26 cellular contexts compared by ENCODE assay signal in genomic region chr11:69409812-69410645, GRCh38.
DNase-seq lines count a peak whose midpoint lies in the region; ATAC-seq, FAIRE-seq and TF ChIP-seq lines count a peak whose summit lies in the region.
"Had no signal": no experiment of that assay in that cellular context is flagged by ENCODE, and none has a peak within 500 bp of the region (broad histone marks: within the 10 kb centered on the region; RNA-seq: fewer than 3 reads in every experiment).

No MANE protein-coding gene starts in this region.

- intact Hi-C loops in cardiac septum (cut with DNase I) (no loop called here), left ventricle myocardium inferior (cut with micrococcal nuclease) (no loop called here), PC-3 (cut with micrococcal nuclease) (no loop called here), spleen (cut with DNase I; ENCODE audit: low total_unique reads) (no loop called here)

- BruUV-seq in PC-3 (replicated peaks; lab: Mats Ljungman, UMichigan): no TSS peak

- no peak overlapping the region for H3K56ac ChIP-seq in H1 (replicated peaks; ENCODE audit: insufficient read length, low read depth, low read length)

- H3F3A ChIP-seq in PC-3 (ENCODE audit: low read length, unreplicated experiment): peaks cover 5% of the 10 kb centered on the region

- TF ChIP-seq CTCF in left ventricle myocardium inferior (IDR thresholded peaks at IDR 0.05; ENCODE audit: borderline replicate concordance): no peak
- no peak for TF ChIP-seq CTCF in PC-3 (conservative IDR thresholded peaks at IDR 0.05; ENCODE audit: low read depth, low read length)
- TF ChIP-seq CTCF in H1 (IDR thresholded peaks at IDR 0.05; ENCODE audit: control extremely low read depth in 1 of 3, insufficient read depth in 1 of 3, low read depth in 1 of 3, low read length in 3 of 3): no peak
- no peak for TF ChIP-seq CTCF in spleen (IDR thresholded peaks at IDR 0.05 in 8 of 11, conservative IDR thresholded peaks at IDR 0.05 in 3 of 11)

- H3K9me3 ChIP-seq in left ventricle myocardium inferior (replicated peaks) (no peaks in the 10 kb centered on the region), PC-3 (ENCODE audit: low read length) (no peaks in the 10 kb centered on the region), H1 (ENCODE audit: insufficient read depth in 2 of 2, low read depth in 1 of 2, low read length in 1 of 2) (no peaks in the 10 kb centered on the region), spleen (peaks cover 0 to 2% (median 0%) of the 10 kb centered on the region in 8 donors)
- H3K9me3 ChIP-seq: ascending aorta, testis had no signal

- no peak overlapping the region for H2AFZ ChIP-seq in PC-3 (ENCODE audit: low read length)
- H2AFZ ChIP-seq in H1 (ENCODE audit: low read length): no peak overlapping the region

- H3K18ac ChIP-seq in H1 (ENCODE audit: extremely low read depth, low read length): no peak overlapping the region

- H2BK5ac ChIP-seq in H1 (ENCODE audit: low read depth, low read length): 0 out of 2 replicates have a peak overlapping the region, but pooled peaks have one; percentile 24

- 85% methylated on average over 12 of the region's 13 CpGs; no CpG with 5 or more reads in 1 of the 2 experiments for WGBS in H1 (ENCODE audit: extremely low coverage in 1 of 2, insufficient coverage in 1 of 2, insufficient read length in 1 of 2, insufficient replicate concordance in 2 of 2, low coverage in 1 of 2, low lambda C conversion rate in 2 of 2, missing lambda C conversion rate in 1 of 2), 2 experiments
- WGBS in spleen, 5 donors: 46 to 59% (median 56%) methylated on average over 12 to 13 of the region's 13 CpGs

- H2BK15ac ChIP-seq in H1 (ENCODE audit: low read length): no peak overlapping the region

- ATAC-seq in PC-3: 0 out of 2 replicates have a peak, but pooled peaks have one; percentile 33
- ATAC-seq: activated CD8-positive, alpha-beta T cell treated with anti-CD3 and anti-CD28 coated beads, Interleukin-2, amount 10 ng/mL, durations not matched to agents 7 days and 5 days; left ventricle myocardium superior; stimulated activated effector memory CD8-positive, alpha-beta T cell treated with anti-CD3 and anti-CD28 coated beads, Interleukin-12 subunit alpha, Interleukin-12 subunit beta, amount 100 ng/mL, for 72 hours had no signal

- H4K91ac ChIP-seq in H1 (replicated peaks; ENCODE audit: insufficient read length, low read length): no peak overlapping the region

- H2BK20ac ChIP-seq in H1 (ENCODE audit: low read length): no peak overlapping the region

- CTCF ChIA-PET in PC-3 (lab: Charles Lee): no interaction called here
- CTCF ChIA-PET in H1 (lab: Charles Lee; ENCODE audit: partially characterized antibody): interaction anchor here (0.6 to 1.5 kb wide), 3 partner anchors 9 to 1042 kb away, joined by 3 to 4 read pairs (median 3); no protein-coding TSS in a partner anchor

- TF ChIP-seq EP300 in H1 (IDR thresholded peaks at IDR 0.05; ENCODE audit: borderline replicate concordance in 1 of 2, low read depth in 2 of 2, low read length in 2 of 2): no peak

- H3K4me3 ChIP-seq in left ventricle myocardium inferior (no peak overlapping the region), PC-3 (ENCODE audit: low read length) (no peak overlapping the region), H1 (ENCODE audit: extremely low read depth in 1 of 4, insufficient read depth in 2 of 4, low read depth in 3 of 4, low read length in 4 of 4) (no peak overlapping the region), spleen (no peak overlapping the region)
- H3K4me3 ChIP-seq: ascending aorta, testis had no signal

- no peak overlapping the region for H3K23ac ChIP-seq in H1 (ENCODE audit: insufficient read length)

- TF ChIP-seq RAD21 in H1 (IDR thresholded peaks at IDR 0.05 in 1 of 2, conservative IDR thresholded peaks at IDR 0.05 in 1 of 2; ENCODE audit: low read depth in 2 of 2, low read length in 2 of 2): no peak

- H3K79me2 ChIP-seq in PC-3 (ENCODE audit: low read length) (no peaks in the 10 kb centered on the region), H1 (ENCODE audit: control insufficient read depth in 1 of 2, insufficient read depth in 2 of 2, low read length in 2 of 2) (no peaks in the 10 kb centered on the region)

- H3K4ac ChIP-seq in H1 (replicated peaks; ENCODE audit: insufficient read length, low read depth, low read length): no peak overlapping the region

- H3K4me2 ChIP-seq in PC-3 (ENCODE audit: low read length): 0 out of 2 replicates have a peak overlapping the region, but pooled peaks have one; percentile 11
- no peak overlapping the region for H3K4me2 ChIP-seq in H1 (ENCODE audit: insufficient read depth in 1 of 2, low read depth in 2 of 2, low read length in 2 of 2)

- H3K27me3 ChIP-seq in left ventricle myocardium inferior (ENCODE audit: low read depth) (no peaks in the 10 kb centered on the region), PC-3 (ENCODE audit: low read length) (no peaks in the 10 kb centered on the region), H1 (replicated peaks in 1 of 4; ENCODE audit: control insufficient read depth in 3 of 4, extremely low read depth in 1 of 4, insufficient read depth in 3 of 4, low read length in 3 of 4) (no peaks in the 10 kb centered on the region), spleen (replicated peaks in 1 of 7) (peaks cover 0 to 14% (median 0%) of the 10 kb centered on the region in 7 donors)
- H3K27me3 ChIP-seq: ascending aorta, testis had no signal

- H3K9ac ChIP-seq in PC-3 (ENCODE audit: low read length): no peak overlapping the region
- no peak overlapping the region for H3K9ac ChIP-seq in H1 (replicated peaks in 1 of 4; ENCODE audit: extremely low read depth in 1 of 4, low read depth in 3 of 4, low read length in 3 of 4)

- no peak overlapping the region for H4K5ac ChIP-seq in H1 (ENCODE audit: insufficient read length, low read depth, low read length)

- H3K4me1 ChIP-seq in left ventricle myocardium inferior (peaks cover 13% of the 10 kb centered on the region), PC-3 (ENCODE audit: insufficient read depth, low read length) (peaks cover 21% of the 10 kb centered on the region), H1 (replicated peaks in 1 of 4; ENCODE audit: control insufficient read depth in 3 of 4, insufficient read depth in 4 of 4, low read length in 3 of 4) (no peaks in the 10 kb centered on the region), spleen (peaks cover 0 to 16% (median 9%) of the 10 kb centered on the region in 6 donors)
- H3K4me1 ChIP-seq: testis had no signal

- POLR2A ChIA-PET in PC-3 (lab: Charles Lee; ENCODE audit: unreplicated experiment) (interaction anchor here (0.6 kb wide), 1 partner anchor 81 kb away, joined by 3 read pairs; no protein-coding TSS in a partner anchor), H1 (lab: Charles Lee; ENCODE audit: partially characterized antibody) (interaction anchor here (0.8 to 1.1 kb wide), 2 partner anchors 9 to 33 kb away, joined by 3 read pairs; no protein-coding TSS in a partner anchor)

- no peak overlapping the region for H3K14ac ChIP-seq in H1 (ENCODE audit: insufficient read length)

- H3K9me2 ChIP-seq in PC-3 (replicated peaks; ENCODE audit: low read length): no peaks in the 10 kb centered on the region

- no peaks in the 10 kb centered on the region for H3K23me2 ChIP-seq in H1 (ENCODE audit: low read depth, low read length)

- H4K8ac ChIP-seq in H1 (ENCODE audit: extremely low read depth, insufficient read depth, low read length): no peak overlapping the region

- H3K27ac ChIP-seq in left ventricle myocardium inferior (replicated peaks): no peak overlapping the region
- H3K27ac ChIP-seq in PC-3 (ENCODE audit: low read length): no peak overlapping the region
- no peak overlapping the region for H3K27ac ChIP-seq in H1 (ENCODE audit: low read depth, low read length)
- no peak overlapping the region for H3K27ac ChIP-seq in spleen
- H3K27ac ChIP-seq: ascending aorta, epithelial cell of prostate, testis, WERI-Rb-1 had no signal

- DNase-seq in cardiac septum (ENCODE audit: low spot score): peak; percentile 58
- DNase-seq in left ventricle myocardium inferior: no peak
- DNase-seq in PC-3: no peak
- no peak for DNase-seq in H1 (ENCODE audit: low read depth in 1 of 2, low spot score in 2 of 2)
- DNase-seq in spleen: peak; percentile 28
- no peak for DNase-seq in cerebellar cortex (ENCODE audit: low spot score)
- DNase-seq in DMS53 treated with DMSO at 0.1 percent for 48 hours (lab: John Stamatoyannopoulos, UW; ENCODE audit: unreplicated experiment): no peak
- DNase-seq in MV-4-11 (lab: John Stamatoyannopoulos, UW): no peak
- DNase-seq: activated CD8-positive, alpha-beta T cell treated with anti-CD3 and anti-CD28 coated beads, Interleukin-2, amount 10 ng/mL, durations not matched to agents 7 days and 5 days; activated naive CD4-positive, alpha-beta T cell; activated T-cell treated with anti-CD3 and anti-CD28 coated beads, Interleukin-2, amount 50 U/mL, for 1 hour; CD4-positive, alpha-beta memory T cell; Karpas-422; left ventricle myocardium superior; NCI-H1092; NCI-H2029 treated with DMSO at 0.1 percent for 48 hours; NCI-H345; NCI-H82; nephron progenitor cell; SIG-M5; stimulated activated CD4-positive, alpha-beta T cell treated with anti-CD3 and anti-CD28 coated beads, Interleukin-1b, Interleukin-23, amount 100 ng/mL, for 48 hours; testis; WERI-Rb-1 had no signal

- no peaks in the 10 kb centered on the region for H3K79me1 ChIP-seq in H1 (ENCODE audit: low read depth, low read length)

- no peak for FAIRE-seq in H1 (lab: Jason Lieb, UNC)

- H2AK5ac ChIP-seq in H1 (ENCODE audit: low read depth, low read length): no peak overlapping the region

- H2BK12ac ChIP-seq in H1 (ENCODE audit: low read depth, low read length): peak overlapping the region; percentile 39; the same call in 1 of the 2 replicates

- TF ChIP-seq POLR2A in H1 (IDR thresholded peaks at IDR 0.05; ENCODE audit: control extremely low read depth in 1 of 2, low read depth in 2 of 2, low read length in 2 of 2) (no peak), spleen (IDR thresholded peaks at IDR 0.05) (no peak)

- no peaks in the 10 kb centered on the region for H3K36me3 ChIP-seq in left ventricle myocardium inferior
- no peaks in the 10 kb centered on the region for H3K36me3 ChIP-seq in PC-3 (ENCODE audit: low read depth, low read length)
- no peaks in the 10 kb centered on the region for H3K36me3 ChIP-seq in H1 (ENCODE audit: control insufficient read depth in 2 of 4, insufficient read depth in 4 of 4, low read length in 3 of 4)
- no peaks in the 10 kb centered on the region for H3K36me3 ChIP-seq in spleen
- H3K36me3 ChIP-seq: ascending aorta, WERI-Rb-1 had no signal

- no peak overlapping the region for H2BK120ac ChIP-seq in H1 (replicated peaks; ENCODE audit: low read depth, low read length)

- H4K20me1 ChIP-seq in PC-3 (ENCODE audit: low read length) (no peaks in the 10 kb centered on the region), H1 (replicated peaks in 1 of 2; ENCODE audit: control insufficient read depth in 1 of 2, insufficient read depth in 2 of 2, low read length in 2 of 2) (no peaks in the 10 kb centered on the region)

TF ChIP-seq in H1, 55 proteins besides CTCF, POLR2A, EP300 and RAD21 (continues in another document):
- TF ChIP-seq CHD2 (IDR thresholded peaks at IDR 0.05; ENCODE audit: low read length) (no peak), RBBP5 (IDR thresholded peaks at IDR 0.05; ENCODE audit: borderline replicate concordance, low read depth, low read length) (no peak)

Comparison
In these comparisons a context has a peak if more than half of its experiments do, and no peak if none do; other contexts are left out.
1. DNase-seq: peak in cardiac septum (single experiment) and spleen (single experiment); none in left ventricle myocardium inferior (single experiment), PC-3 (single experiment), H1 (0 of 2), cerebellar cortex (single experiment), DMS53 treated with DMSO at 0.1 percent for 48 hours (single experiment) and MV-4-11 (single experiment).